Comparison of ENCODE assay signal across 8 cellular contexts in the genomic region with DNA sequence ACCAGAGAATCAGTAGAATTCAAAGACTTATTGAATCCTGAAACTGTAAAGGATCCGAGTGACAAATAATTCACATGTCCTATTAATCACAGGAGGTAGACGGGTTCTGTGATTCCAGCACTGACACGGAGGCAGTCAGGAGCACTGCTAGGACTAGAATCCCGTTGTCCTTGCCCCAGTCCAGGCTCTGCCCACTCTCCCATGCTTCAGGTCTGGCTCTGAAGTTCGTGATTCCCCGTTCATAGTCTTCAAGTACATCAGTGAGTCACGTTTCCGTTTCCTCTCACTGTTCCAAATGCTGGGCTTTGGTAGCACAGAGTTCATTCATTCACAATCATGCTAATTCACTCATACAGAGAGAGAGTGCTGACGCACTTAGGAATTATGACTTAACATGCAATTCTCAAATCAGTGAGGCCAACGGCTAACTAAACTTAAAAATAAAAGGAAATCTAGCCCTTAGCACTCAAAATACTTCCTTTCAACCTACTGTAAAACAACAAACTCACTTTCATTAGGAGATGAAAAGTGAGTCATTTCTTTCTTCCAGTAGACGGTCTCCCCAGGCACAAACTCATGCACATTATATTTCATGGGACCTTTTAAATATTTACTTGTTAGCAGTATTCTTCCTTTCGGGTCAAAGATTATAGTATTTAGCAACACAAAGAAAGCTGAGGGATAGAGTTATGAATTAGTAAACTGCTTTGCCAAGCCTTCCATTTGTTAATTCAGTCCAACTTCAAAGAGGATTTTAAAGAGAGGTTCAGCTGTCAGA.
A peak's percentile ranks its signal among the peaks of the same experiment; 100 is the strongest.
DNase-seq lines count a peak whose midpoint lies in the region; ATAC-seq and TF ChIP-seq lines count a peak whose summit lies in the region.

No MANE protein-coding gene starts in this region.

- peak overlapping the region; percentile 53 for H3K27ac ChIP-seq in HCT116 (ENCODE audit: low read depth, low read length)

- peaks cover 2% of the 10 kb centered on the region for H3K27me3 Mint-ChIP-seq in activated CD8-positive, alpha-beta T cell treated with anti-CD3 and anti-CD28 coated beads for 36 hours
- no peaks in the 10 kb centered on the region for H3K27me3 Mint-ChIP-seq in osteocyte (ENCODE audit: unreplicated experiment)

- H3K36me3 ChIP-seq in HCT116 (ENCODE audit: control insufficient read depth in 1 of 2, insufficient read depth in 2 of 2, low read length in 2 of 2): no peaks in the 10 kb centered on the region
- H3K36me3 ChIP-seq in MG63: no peaks in the 10 kb centered on the region

- TF ChIP-seq CTCF in HCT116 (IDR thresholded peaks at IDR 0.05 in 2 of 3, conservative IDR thresholded peaks at IDR 0.05 in 1 of 3; ENCODE audit: borderline replicate concordance in 1 of 3, insufficient read depth in 1 of 3, low read depth in 2 of 3, low read length in 2 of 3): no peak
- TF ChIP-seq CTCF in activated CD8-positive, alpha-beta T cell treated with anti-CD3 and anti-CD28 coated beads for 36 hours (IDR thresholded peaks at IDR 0.05): no peak
- no peak for TF ChIP-seq CTCF in osteocyte (IDR thresholded peaks at IDR 0.05)

- CTCF ChIA-PET in HCT116 (lab: Charles Lee): interaction anchor here (2.3 kb wide), 1 partner anchor 173 kb away, joined by 10 read pairs; no protein-coding TSS in a partner anchor
- CTCF ChIA-PET in activated CD8-positive, alpha-beta T cell treated with anti-CD3 and anti-CD28 coated beads for 36 hours (lab: Charles Lee): interaction anchor here (0.9 to 11.5 kb wide), 5 partner anchors 62 to 178 kb away, joined by 3 to 164 read pairs (median 3); a partner anchor contains a TSS

- BruUV-seq in HCT116 (replicated peaks; lab: Mats Ljungman, UMichigan): no TSS peak

- H3K27me3 ChIP-seq in HCT116 (ENCODE audit: insufficient read depth, low read length) (no peaks in the 10 kb centered on the region), MG63 (no peaks in the 10 kb centered on the region)

- peaks cover 6 to 30% of the 10 kb centered on the region in 2 experiments; a peak in 3 of 4 replicates for H3K4me1 ChIP-seq in HCT116 (ENCODE audit: control insufficient read depth in 1 of 2, insufficient read depth in 2 of 2, low read length in 2 of 2)

- H3K9ac ChIP-seq in HCT116 (ENCODE audit: low read length): peak overlapping the region; percentile 56

- H3K9me3 ChIP-seq in HCT116 (ENCODE audit: control insufficient read depth in 1 of 2, insufficient read depth in 1 of 2, low read depth in 1 of 2, low read length in 2 of 2): no peaks in the 10 kb centered on the region
- H3K9me3 ChIP-seq in MG63: no peaks in the 10 kb centered on the region

- no peaks in the 10 kb centered on the region for H3K9me3 Mint-ChIP-seq in activated CD8-positive, alpha-beta T cell treated with anti-CD3 and anti-CD28 coated beads for 36 hours
- no peaks in the 10 kb centered on the region for H3K9me3 Mint-ChIP-seq in osteocyte (ENCODE audit: unreplicated experiment)

- H3K4me3 Mint-ChIP-seq in activated CD8-positive, alpha-beta T cell treated with anti-CD3 and anti-CD28 coated beads for 36 hours: peak overlapping the region; percentile 68
- H3K4me3 Mint-ChIP-seq in osteocyte (ENCODE audit: unreplicated experiment): peak overlapping the region; percentile 62

- peak; percentile 69 for ATAC-seq in GM18498 (IDR thresholded peaks at IDR 0.05; ENCODE audit: unreplicated experiment)
- peak; percentile 80 for ATAC-seq in HCT116
- ATAC-seq in activated CD8-positive, alpha-beta T cell treated with anti-CD3 and anti-CD28 coated beads for 36 hours: peak; percentile 93

- POLR2A ChIA-PET in HCT116 (lab: Charles Lee): no interaction called here
- POLR2A ChIA-PET in activated CD8-positive, alpha-beta T cell treated with anti-CD3 and anti-CD28 coated beads for 36 hours (lab: Charles Lee): no interaction called here

- TF ChIP-seq POLR2A in HCT116 (IDR thresholded peaks at IDR 0.05; ENCODE audit: borderline replicate concordance, extremely low read depth, insufficient read depth, insufficient read length): no peak

- no peaks in the 10 kb centered on the region for H3K9me2 ChIP-seq in HCT116 (ENCODE audit: insufficient read depth)

- peak overlapping the region; percentile 80 for H3K27ac Mint-ChIP-seq in activated CD8-positive, alpha-beta T cell treated with anti-CD3 and anti-CD28 coated beads for 36 hours
- peak overlapping the region; percentile 94 for H3K27ac Mint-ChIP-seq in osteocyte (ENCODE audit: unreplicated experiment)

- H4K20me1 ChIP-seq in HCT116 (ENCODE audit: insufficient read depth): no peaks in the 10 kb centered on the region

- H3K4me2 ChIP-seq in HCT116 (ENCODE audit: low read length): peak overlapping the region; percentile 84

- TF ChIP-seq RAD21 in HCT116 (IDR thresholded peaks at IDR 0.05; ENCODE audit: low read depth): no peak

- H3K36me3 Mint-ChIP-seq in activated CD8-positive, alpha-beta T cell treated with anti-CD3 and anti-CD28 coated beads for 36 hours (ENCODE audit: low read depth): no peaks in the 10 kb centered on the region
- no peaks in the 10 kb centered on the region for H3K36me3 Mint-ChIP-seq in osteocyte (ENCODE audit: unreplicated experiment)

- DNase-seq in HCT116 (ENCODE audit: low read depth, low spot score) (peak; percentile 64), MG63 (peak; percentile 84), fibroblast of peridontal ligament (ENCODE audit: extremely low read depth) (peak; percentile 99), osteocyte (ENCODE audit: extremely low spot score, unreplicated experiment) (peak; percentile 75), NCI-H2171 (lab: John Stamatoyannopoulos, UW) (no peak), NCI-H1105 (lab: John Stamatoyannopoulos, UW) (no peak)
- peak; percentile 71 for DNase-seq in activated CD8-positive, alpha-beta T cell treated with anti-CD3 and anti-CD28 coated beads for 36 hours

- no peaks in the 10 kb centered on the region for H3K79me2 ChIP-seq in HCT116 (ENCODE audit: insufficient read depth, low read length)

- H3K4me3 ChIP-seq in HCT116 (replicated peaks in 1 of 2; ENCODE audit: low read depth in 1 of 2, low read length in 2 of 2) (peak overlapping the region; percentile 33 to 53), MG63 (peak overlapping the region; percentile 7)

- RAD21 ChIA-PET in HCT116 (lab: Charles Lee; ENCODE audit: low non-redundant PET in 1 of 2, low total read pairs in 2 of 2, uncharacterized antibody in 2 of 2, unreplicated experiment in 2 of 2): no interaction called here

- H2AFZ ChIP-seq in HCT116 (ENCODE audit: low read depth, low read length, poor library complexity, severe bottlenecking): peak overlapping the region; percentile 28

- H3K4me1 Mint-ChIP-seq in activated CD8-positive, alpha-beta T cell treated with anti-CD3 and anti-CD28 coated beads for 36 hours (ENCODE audit: low read depth): peaks cover 33% of the 10 kb centered on the region
- peaks cover 25% of the 10 kb centered on the region for H3K4me1 Mint-ChIP-seq in osteocyte (ENCODE audit: unreplicated experiment)

- intact Hi-C loops in HCT116 (cut with micrococcal nuclease): loop anchor here (5.0 kb wide), 2 partner anchors 99 to 476 kb away; no protein-coding TSS in a partner anchor
- intact Hi-C loops in activated CD8-positive, alpha-beta T cell treated with anti-CD3 and anti-CD28 coated beads for 36 hours (cut with micrococcal nuclease): no loop called here

TF ChIP-seq in HCT116, 20 proteins besides CTCF, POLR2A, EP300 and RAD21 (continues in another document):
- TF ChIP-seq TCF7L2 (IDR thresholded peaks at IDR 0.05; ENCODE audit: borderline replicate concordance, extremely low read depth, insufficient read depth, insufficient read length) (no peak), EZH2 (IDR thresholded peaks at IDR 0.05) (no peak), POLR2AphosphoS5 (IDR thresholded peaks at IDR 0.05; ENCODE audit: low read depth, low read length) (peak; percentile 67), CBX3 (IDR thresholded peaks at IDR 0.05; ENCODE audit: low read depth) (no peak; the same call in 1 of the 2 replicates), EZH2phosphoT487 (IDR thresholded peaks at IDR 0.05; ENCODE audit: borderline replicate concordance) (no peak), YY1 (IDR thresholded peaks at IDR 0.05; ENCODE audit: extremely low read depth, insufficient replicate concordance, low read depth, low read length) (no peak), ZFX (IDR thresholded peaks at IDR 0.05) (no peak), JUND (IDR thresholded peaks at IDR 0.05) (peak; percentile 74), SIN3A (IDR thresholded peaks at IDR 0.05; ENCODE audit: low read depth) (0 out of 2 replicates have a peak, but pooled peaks have one; percentile 54), SP1 (IDR thresholded peaks at IDR 0.05; ENCODE audit: low read depth) (peak; percentile 42), ZNF274 (IDR thresholded peaks at IDR 0.05; ENCODE audit: low read depth, low read length) (no peak), SRF (IDR thresholded peaks at IDR 0.05; ENCODE audit: low read depth) (no peak), FOSL1 (IDR thresholded peaks at IDR 0.05; ENCODE audit: low read depth) (peak; percentile 78), CEBPB (IDR thresholded peaks at IDR 0.05; ENCODE audit: low read depth) (no peak)
- TF ChIP-seq, protein P1, sequence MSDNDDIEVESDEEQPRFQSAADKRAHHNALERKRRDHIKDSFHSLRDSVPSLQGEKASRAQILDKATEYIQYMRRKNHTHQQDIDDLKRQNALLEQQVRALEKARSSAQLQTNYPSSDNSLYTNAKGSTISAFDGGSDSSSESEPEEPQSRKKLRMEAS (IDR thresholded peaks at IDR 0.05): peak; percentile 61

Comparison
In these comparisons a context has a peak if more than half of its experiments do, and no peak if none do; other contexts are left out.
1. DNase-seq: peak in HCT116 (single experiment), MG63 (single experiment), activated CD8-positive, alpha-beta T cell treated with anti-CD3 and anti-CD28 coated beads for 36 hours (single experiment), fibroblast of peridontal ligament (single experiment) and osteocyte (single experiment); none in NCI-H2171 (single experiment) and NCI-H1105 (single experiment).
2. Peak in every context shown above with its lines, with median percentiles within 50 percentile points of each other: ATAC-seq.